27 cellular contexts compared by ENCODE assay signal in genomic region chr6:168834188-168834587, GRCh38.
"Had no signal": no experiment of that assay in that cellular context is flagged by ENCODE, and none has a peak within 500 bp of the region (broad histone marks: within the 10 kb centered on the region; RNA-seq: fewer than 3 reads in every experiment).

No MANE protein-coding gene starts in this region.

- H3K9me3 Mint-ChIP-seq: activated naive CD4-positive, alpha-beta T cell treated with anti-CD3 and anti-CD28 coated beads, Interleukin-2, amount 50 U/mL, for 24 hours; activated T-cell treated with anti-CD3 and anti-CD28 coated beads, Interleukin-2, amount 50 U/mL, for 24 hours had no signal

- H3K9ac ChIP-seq: SK-N-SH had no signal

- H3K27ac Mint-ChIP-seq: activated CD8-positive, alpha-beta memory T cell treated with anti-CD3 and anti-CD28 coated beads, Interleukin-2, amount 10 ng/mL, durations not matched to agents 7 days and 5 days; activated naive CD4-positive, alpha-beta T cell treated with anti-CD3 and anti-CD28 coated beads, Interleukin-2, amount 50 U/mL, for 24 hours; activated T-cell treated with anti-CD3 and anti-CD28 coated beads, Interleukin-2, amount 50 U/mL, for 24 hours; activated T-helper 1 cell treated with anti-CD3 and anti-CD28 coated beads, Interleukin-12 subunit alpha, Interleukin-12 subunit beta, Interleukin-2, Interleukin-4 antibody, amounts not matched to agents 30 ng/mL and 10 ng/mL and 1 ng/mL, durations not matched to agents 14 hours and 24 hours and 36 hours had no signal

- DNase-seq: activated CD4-positive, alpha-beta T cell treated with anti-CD3 and anti-CD28 coated beads for 48 hours; activated CD4-positive, alpha-beta T cell treated with anti-CD3 and anti-CD28 coated beads, Interleukin-2, amount 50 U/mL, for 48 hours; activated CD8-positive, alpha-beta memory T cell treated with anti-CD3 and anti-CD28 coated beads, Interleukin-2, amount 10 ng/mL, durations not matched to agents 7 days and 5 days; activated effector memory CD4-positive, alpha-beta T cell treated with Interleukin-2 at 50 U/mL for 16 hours; activated naive CD4-positive, alpha-beta T cell; activated T-cell treated with anti-CD3 and anti-CD28 coated beads, Interleukin-2, amount 50 U/mL, for 24 hours; amniotic stem cell; body of pancreas; central memory CD4-positive, alpha-beta T cell; MM.1S; NCI-H1105; NCI-H1436 treated with DMSO at 0.1 percent for 48 hours; NCI-H187; NCI-H2081; NCI-H446; NCI-H524; Peyer's patch; Right ventricle myocardium superior; SJCRH30; SK-N-SH; T-helper 1 cell; WERI-Rb-1 had no signal

- H3K36me3 Mint-ChIP-seq: activated CD8-positive, alpha-beta memory T cell treated with anti-CD3 and anti-CD28 coated beads, Interleukin-2, amount 10 ng/mL, durations not matched to agents 7 days and 5 days had no signal

- H3K27me3 ChIP-seq: ascending aorta, body of pancreas, Peyer's patch had no signal

- H3K4me3 Mint-ChIP-seq: activated CD8-positive, alpha-beta memory T cell treated with anti-CD3 and anti-CD28 coated beads, Interleukin-2, amount 10 ng/mL, durations not matched to agents 7 days and 5 days; activated naive CD4-positive, alpha-beta T cell treated with anti-CD3 and anti-CD28 coated beads, Interleukin-2, amount 50 U/mL, for 24 hours; activated T-cell treated with anti-CD3 and anti-CD28 coated beads, Interleukin-2, amount 50 U/mL, for 24 hours; activated T-helper 1 cell treated with anti-CD3 and anti-CD28 coated beads, Interleukin-12 subunit alpha, Interleukin-12 subunit beta, Interleukin-2, Interleukin-4 antibody, amounts not matched to agents 30 ng/mL and 10 ng/mL and 1 ng/mL, durations not matched to agents 14 hours and 24 hours and 36 hours had no signal

- H3K4me1 Mint-ChIP-seq: activated CD8-positive, alpha-beta memory T cell treated with anti-CD3 and anti-CD28 coated beads, Interleukin-2, amount 10 ng/mL, durations not matched to agents 7 days and 5 days; activated naive CD4-positive, alpha-beta T cell treated with anti-CD3 and anti-CD28 coated beads, Interleukin-2, amount 50 U/mL, for 24 hours had no signal

- H3K4me3 ChIP-seq: ascending aorta, body of pancreas, Peyer's patch, SJCRH30 had no signal

- H3K4me2 ChIP-seq: SK-N-SH had no signal

- H3K27ac ChIP-seq: ascending aorta, body of pancreas, Peyer's patch, RWPE1, SJCRH30, WERI-Rb-1 had no signal

- H3K36me3 ChIP-seq: ascending aorta, Peyer's patch, SJCRH30, WERI-Rb-1 had no signal

- ATAC-seq: activated CD4-positive, CD25-positive, alpha-beta regulatory T cell treated with anti-CD3 and anti-CD28 coated beads, Interleukin-2, amount 50 U/mL, for 24 hours; activated CD8-positive, alpha-beta memory T cell treated with anti-CD3 and anti-CD28 coated beads, Interleukin-2, amount 10 ng/mL, durations not matched to agents 7 days and 5 days; body of pancreas had no signal

- H3K4me1 ChIP-seq: ascending aorta, body of pancreas, Peyer's patch, SJCRH30 had no signal

- H3K9me3 ChIP-seq: ascending aorta, body of pancreas, Peyer's patch, SJCRH30 had no signal
